11 cellular contexts compared by ENCODE assay signal in genomic region chr1:10065344-10065685, GRCh38. TPM values are rescaled to one million over a fixed set of nuclear protein-coding genes. Genes with fewer than 3 reads are reported as not detected.
DNase-seq lines count a peak whose midpoint lies in the region; TF ChIP-seq lines count a peak whose summit lies in the region.
"Had no signal": no experiment of that assay in that cellular context is flagged by ENCODE, and none has a peak within 500 bp of the region (broad histone marks: within the 10 kb centered on the region; RNA-seq: fewer than 3 reads in every experiment).

No MANE protein-coding gene starts in this region.

- H3K4ac ChIP-seq in trophoblast cell (ENCODE audit: low read depth, low read length): peak overlapping the region; percentile 27

- intact Hi-C loops in ascending aorta (cut with DNase I): loop anchor here (5.0 kb wide), 1 partner anchor 57 kb away; no protein-coding TSS in a partner anchor
- intact Hi-C loops in lower leg skin (cut with DNase I; ENCODE audit: low total_unique reads): loop anchor here (10.0 kb wide), 1 partner anchor 1849 kb away; no protein-coding TSS in a partner anchor

- no peak for TF ChIP-seq POLR2A in lower leg skin (IDR thresholded peaks at IDR 0.05)

- H4K12ac ChIP-seq in trophoblast cell (ENCODE audit: low read depth, low read length): no peak overlapping the region

- no peak for DNase-seq in ascending aorta (ENCODE audit: low spot score in 2 of 2)
- DNase-seq in right atrium auricular region (ENCODE audit: low spot score): no peak
- peak in 1 of 2 donors; percentile 17 for DNase-seq in trophoblast cell
- no peak for DNase-seq in lower leg skin (ENCODE audit: low spot score in 2 of 2)
- DNase-seq in KG1 (lab: John Stamatoyannopoulos, UW): no peak
- DNase-seq in NCI-H2107 (lab: John Stamatoyannopoulos, UW): no peak
- no peak for DNase-seq in NCI-H146 (lab: John Stamatoyannopoulos, UW)
- DNase-seq: activated T-cell treated with anti-CD3 and anti-CD28 coated beads, Interleukin-2, amount 50 U/mL, for 1 hour; NCI-H510A had no signal

- no peak overlapping the region for H4K8ac ChIP-seq in trophoblast cell (ENCODE audit: low read depth, low read length)

- H3K4me1 ChIP-seq in HUES48 (ENCODE audit: control insufficient read depth, insufficient read depth, low read length): peaks cover 11% of the 10 kb centered on the region
- peaks cover 3 to 39% of the 10 kb centered on the region in 2 donors for H3K4me1 ChIP-seq in ascending aorta
- peaks cover 0 to 47% of the 10 kb centered on the region in 2 donors for H3K4me1 ChIP-seq in right atrium auricular region
- H3K4me1 ChIP-seq in trophoblast cell (ENCODE audit: control insufficient read depth in 1 of 2, insufficient read depth in 2 of 2, low read length in 2 of 2): peaks cover 5 to 12% of the 10 kb centered on the region in 2 experiments

- H2AK5ac ChIP-seq in trophoblast cell (ENCODE audit: low read length): no peak overlapping the region

- no peak for TF ChIP-seq CTCF in ascending aorta (IDR thresholded peaks at IDR 0.05)
- no peak for TF ChIP-seq CTCF in right atrium auricular region (IDR thresholded peaks at IDR 0.05)
- no peak for TF ChIP-seq CTCF in lower leg skin (IDR thresholded peaks at IDR 0.05)

- no peak overlapping the region for H4K91ac ChIP-seq in trophoblast cell (ENCODE audit: low read depth, low read length)

- no CpG with 5 or more reads among the region's 7 CpGs for WGBS in trophoblast cell (ENCODE audit: extremely low coverage, insufficient coverage, insufficient read length)
- 79 to 80% methylated on average over 7 of the region's 7 CpGs for WGBS in lower leg skin, 2 donors

- H2BK12ac ChIP-seq in trophoblast cell (ENCODE audit: low read length): no peak overlapping the region

- H3K27me3 ChIP-seq in HUES48 (ENCODE audit: control insufficient read depth, insufficient read depth, low read length): no peaks in the 10 kb centered on the region
- H3K27me3 ChIP-seq in ascending aorta: no peaks in the 10 kb centered on the region
- no peaks in the 10 kb centered on the region for H3K27me3 ChIP-seq in right atrium auricular region
- H3K27me3 ChIP-seq in trophoblast cell (ENCODE audit: insufficient read depth, low read length): no peaks in the 10 kb centered on the region

- no peak overlapping the region for H3K14ac ChIP-seq in trophoblast cell (ENCODE audit: low read length)

- no peak overlapping the region for H2BK5ac ChIP-seq in trophoblast cell (ENCODE audit: low read depth, low read length, poor library complexity)

- no peak overlapping the region for H3K4me2 ChIP-seq in trophoblast cell (ENCODE audit: low read length)

- H3K79me1 ChIP-seq in trophoblast cell (ENCODE audit: low read length): no peaks in the 10 kb centered on the region

- H3K9me3 ChIP-seq in HUES48 (ENCODE audit: control insufficient read depth, insufficient read depth, low read length) (no peaks in the 10 kb centered on the region), ascending aorta (no peaks in the 10 kb centered on the region), right atrium auricular region (no peaks in the 10 kb centered on the region), trophoblast cell (ENCODE audit: insufficient read depth, low read depth, low read length) (no peaks in the 10 kb centered on the region)

- peak overlapping the region; percentile 46 for H3K27ac ChIP-seq in HUES48 (ENCODE audit: low read depth, low read length)
- peak overlapping the region; percentile 88 to 91 for H3K27ac ChIP-seq in ascending aorta
- peak overlapping the region; percentile 85 to 86 for H3K27ac ChIP-seq in right atrium auricular region
- H3K27ac ChIP-seq in trophoblast cell (ENCODE audit: low read depth, low read length): no peak overlapping the region
- H3K27ac ChIP-seq: C4-2B had no signal

- peaks cover 2% of the 10 kb centered on the region for H3K79me2 ChIP-seq in trophoblast cell (ENCODE audit: control insufficient read depth, insufficient read depth, low read length, poor library complexity)

- no peak overlapping the region for H3K9ac ChIP-seq in HUES48 (ENCODE audit: low read depth, low read length)
- no peak overlapping the region for H3K9ac ChIP-seq in trophoblast cell (ENCODE audit: low read length)

- H3K23ac ChIP-seq in trophoblast cell (ENCODE audit: low read length): peak overlapping the region; percentile 5

- no peaks in the 10 kb centered on the region for H3K36me3 ChIP-seq in HUES48 (ENCODE audit: control insufficient read depth, insufficient read depth, low read length)
- no peaks in the 10 kb centered on the region for H3K36me3 ChIP-seq in ascending aorta
- H3K36me3 ChIP-seq in right atrium auricular region: no peaks in the 10 kb centered on the region
- H3K36me3 ChIP-seq in trophoblast cell (ENCODE audit: control insufficient read depth in 1 of 2, insufficient read depth in 2 of 2, low read length in 2 of 2): peaks cover 0 to 2% of the 10 kb centered on the region in 2 experiments

- H2AFZ ChIP-seq in trophoblast cell (ENCODE audit: insufficient read depth, low read length, poor library complexity): no peak overlapping the region

- no peak overlapping the region for H2BK120ac ChIP-seq in trophoblast cell (ENCODE audit: insufficient read depth, low read length, poor library complexity)

- H3K18ac ChIP-seq in trophoblast cell (ENCODE audit: low read length): peak overlapping the region; percentile 17

- H3K4me3 ChIP-seq in HUES48 (ENCODE audit: low read depth, low read length) (no peak overlapping the region), ascending aorta (no peak overlapping the region), right atrium auricular region (no peak overlapping the region), trophoblast cell (ENCODE audit: low read depth, low read length) (no peak overlapping the region), lower leg skin (ENCODE audit: low read depth, poor library complexity, severe bottlenecking) (no peak overlapping the region)

RNA-seq across cellular contexts. Expression of gene UBE4B, which starts 32.6 kb away (rescaled TPM):
- total RNA-seq in ascending aorta (35.2 TPM), right atrium auricular region (10 to 100 TPM; 50.2 to 71.3 TPM), lower leg skin (100 to 1,000 TPM in 1 of 4 donors, 10 to 100 TPM in 3; 65.7 to 114 (median 69.9) TPM)
- polyA plus RNA-seq in trophoblast cell (2013): 43.2 and 44.4 TPM in 2 replicates
